Comparison of ENCODE assay signal across 16 cellular contexts in genomic region chr10:131215776-131216175, GRCh38.
DNase-seq lines count a peak whose midpoint lies in the region; ATAC-seq, FAIRE-seq and TF ChIP-seq lines count a peak whose summit lies in the region.
"Had no signal": no experiment of that assay in that cellular context is flagged by ENCODE, and none has a peak within 500 bp of the region (broad histone marks: within the 10 kb centered on the region; RNA-seq: fewer than 3 reads in every experiment).

No MANE protein-coding gene starts in this region.

- H3K36me3 ChIP-seq in BLaER1 (peaks cover 30% of the 10 kb centered on the region), kidney (ENCODE audit: control insufficient read depth in 1 of 2, insufficient read depth in 2 of 2, low read length in 2 of 2) (no peaks in the 10 kb centered on the region)
- H3K36me3 ChIP-seq in BLaER1 treated with 17β-estradiol and CSF1 and Interleukin-3, amounts not matched to agents 10 nM and 100 nM = 0 out of 22 replicates have a peak, but pooled peaks cover 0 to 9% (median 0%) of the 10 kb centered on the region in 11 experiments
- H3K36me3 ChIP-seq: BE2C had no signal

- no peak for TF ChIP-seq CTCF in kidney (IDR thresholded peaks at IDR 0.05; ENCODE audit: borderline replicate concordance, extremely low read depth, insufficient read depth)

- H3K4me3 ChIP-seq in BLaER1 (no peak overlapping the region), kidney (ENCODE audit: low read length in 2 of 2) (no peak overlapping the region)
- no peak overlapping the region for H3K4me3 ChIP-seq in BLaER1 treated with 17β-estradiol and CSF1 and Interleukin-3, amounts not matched to agents 10 nM and 100 nM
- H3K4me3 ChIP-seq: A549 had no signal

- POLR2A ChIA-PET in activated CD4-positive, alpha-beta memory T cell treated with anti-CD3 and anti-CD28 coated beads for 36 hours (lab: Charles Lee) = no interaction called here

- H3K27me3 ChIP-seq in BLaER1 = no peaks in the 10 kb centered on the region
- H3K27me3 ChIP-seq in BLaER1 treated with 17β-estradiol and CSF1 and Interleukin-3, amounts not matched to agents 10 nM and 100 nM = peaks cover 0 to under 1% (median 0%) of the 10 kb centered on the region in 11 experiments; a peak in 2 of 22 replicates
- H3K27me3 ChIP-seq: BE2C had no signal

- intact Hi-C loops in kidney (cut with DNase I) (no loop called here), sciatic nerve (cut with DNase I) (no loop called here)
- intact Hi-C loops in activated CD4-positive, alpha-beta memory T cell treated with anti-CD3 and anti-CD28 coated beads for 36 hours (cut with micrococcal nuclease) = no loop called here

- H3K4me3 Mint-ChIP-seq in activated T-helper 17 cell treated with anti-CD3 and anti-CD28 coated beads, Interleukin-2, amount 50 U/mL, for 72 hours = no peak overlapping the region
- H3K4me3 Mint-ChIP-seq in activated CD4-positive, alpha-beta memory T cell treated with anti-CD3 and anti-CD28 coated beads for 36 hours = no peak overlapping the region
- H3K4me3 Mint-ChIP-seq: CD4-positive, CD25-positive, alpha-beta regulatory T cell; HFFc6 had no signal

- no peaks in the 10 kb centered on the region for H3K4me1 Mint-ChIP-seq in activated T-helper 17 cell treated with anti-CD3 and anti-CD28 coated beads, Interleukin-2, amount 50 U/mL, for 72 hours
- no peaks in the 10 kb centered on the region for H3K4me1 Mint-ChIP-seq in activated CD4-positive, alpha-beta memory T cell treated with anti-CD3 and anti-CD28 coated beads for 36 hours (ENCODE audit: low read depth)
- H3K4me1 Mint-ChIP-seq: CD4-positive, CD25-positive, alpha-beta regulatory T cell had no signal

- peaks cover 100% of the 10 kb centered on the region for H3K4me1 ChIP-seq in BLaER1
- peaks cover 22 to 100% (median 100%) of the 10 kb centered on the region in 10 experiments for H3K4me1 ChIP-seq in BLaER1 treated with 17β-estradiol and CSF1 and Interleukin-3, amounts not matched to agents 10 nM and 100 nM
- H3K4me1 ChIP-seq in kidney (ENCODE audit: control insufficient read depth in 1 of 2, insufficient read depth in 1 of 2, low read depth in 1 of 2, low read length in 2 of 2) = no peaks in the 10 kb centered on the region
- H3K4me1 ChIP-seq: A549, BE2C had no signal

- H3K9ac ChIP-seq in BLaER1 = no peak overlapping the region
- H3K9ac ChIP-seq in BLaER1 treated with 17β-estradiol and CSF1 and Interleukin-3, amounts not matched to agents 10 nM and 100 nM = no peak overlapping the region
- no peak overlapping the region for H3K9ac ChIP-seq in kidney (ENCODE audit: low read length in 2 of 2)

- no peak overlapping the region for H3K27ac Mint-ChIP-seq in activated T-helper 17 cell treated with anti-CD3 and anti-CD28 coated beads, Interleukin-2, amount 50 U/mL, for 72 hours
- no peak overlapping the region for H3K27ac Mint-ChIP-seq in activated CD4-positive, alpha-beta memory T cell treated with anti-CD3 and anti-CD28 coated beads for 36 hours
- H3K27ac Mint-ChIP-seq: CD4-positive, CD25-positive, alpha-beta regulatory T cell; HFFc6 had no signal

- ATAC-seq in sciatic nerve = no peak
- no peak for ATAC-seq in activated T-helper 17 cell treated with anti-CD3 and anti-CD28 coated beads, Interleukin-2, amount 50 U/mL, for 72 hours (replicated peaks)
- ATAC-seq in HG03135 (IDR thresholded peaks at IDR 0.05; ENCODE audit: unreplicated experiment) = no peak
- ATAC-seq: A549, HepG2 had no signal

- CTCF ChIA-PET in activated CD4-positive, alpha-beta memory T cell treated with anti-CD3 and anti-CD28 coated beads for 36 hours (lab: Charles Lee) = no interaction called here

- FAIRE-seq in kidney (lab: Jason Lieb, UNC) = no peak
- FAIRE-seq: A549, HepG2, HTR-8/SVneo had no signal

- H4K20me1 ChIP-seq in BLaER1 = no peaks in the 10 kb centered on the region
- no peaks in the 10 kb centered on the region; a peak in 1 of 22 replicates for H4K20me1 ChIP-seq in BLaER1 treated with 17β-estradiol and CSF1 and Interleukin-3, amounts not matched to agents 10 nM and 100 nM

- peak; percentile 68 for DNase-seq in kidney
- peak; percentile 27 for DNase-seq in sciatic nerve (ENCODE audit: low spot score)
- DNase-seq in activated CD4-positive, alpha-beta memory T cell treated with anti-CD3 and anti-CD28 coated beads for 36 hours = no peak
- no peak for DNase-seq in activated CD4-positive, alpha-beta T cell treated with anti-CD3 and anti-CD28 coated beads, Interleukin-2, amount 50 U/mL, for 48 hours
- DNase-seq: BE2C; CD4-positive, CD25-positive, alpha-beta regulatory T cell; DMS53; HCEC 1CT; HFFc6 had no signal

- H3K27me3 Mint-ChIP-seq in activated T-helper 17 cell treated with anti-CD3 and anti-CD28 coated beads, Interleukin-2, amount 50 U/mL, for 72 hours = no peaks in the 10 kb centered on the region
- no peaks in the 10 kb centered on the region for H3K27me3 Mint-ChIP-seq in activated CD4-positive, alpha-beta memory T cell treated with anti-CD3 and anti-CD28 coated beads for 36 hours
- H3K27me3 Mint-ChIP-seq: CD4-positive, CD25-positive, alpha-beta regulatory T cell had no signal

- H3K4me2 ChIP-seq in BLaER1 = peak overlapping the region; percentile 95; the same call in 1 of the 2 replicates
- peak overlapping the region in 8 of 11 experiments; percentile 77 to 98 (median 94); a peak in 9 of 22 replicates for H3K4me2 ChIP-seq in BLaER1 treated with 17β-estradiol and CSF1 and Interleukin-3, amounts not matched to agents 10 nM and 100 nM
- H3K4me2 ChIP-seq: A549 had no signal

- H3K9me3 Mint-ChIP-seq in activated T-helper 17 cell treated with anti-CD3 and anti-CD28 coated beads, Interleukin-2, amount 50 U/mL, for 72 hours = no peaks in the 10 kb centered on the region
- no peaks in the 10 kb centered on the region for H3K9me3 Mint-ChIP-seq in activated CD4-positive, alpha-beta memory T cell treated with anti-CD3 and anti-CD28 coated beads for 36 hours
- H3K9me3 Mint-ChIP-seq: CD4-positive, CD25-positive, alpha-beta regulatory T cell had no signal

- H3K27ac ChIP-seq in BLaER1 (peak overlapping the region; percentile 76), kidney (ENCODE audit: low read depth in 2 of 2, low read length in 2 of 2) (no peak overlapping the region)
- H3K27ac ChIP-seq in BLaER1 treated with 17β-estradiol and CSF1 and Interleukin-3, amounts not matched to agents 10 nM and 100 nM = peak overlapping the region in 1 of 11 experiments; percentile 40; a peak in 1 of 22 replicates
- H3K27ac ChIP-seq: A549 had no signal

- H3K36me3 Mint-ChIP-seq in activated T-helper 17 cell treated with anti-CD3 and anti-CD28 coated beads, Interleukin-2, amount 50 U/mL, for 72 hours (ENCODE audit: low read depth) = no peaks in the 10 kb centered on the region
- no peaks in the 10 kb centered on the region for H3K36me3 Mint-ChIP-seq in activated CD4-positive, alpha-beta memory T cell treated with anti-CD3 and anti-CD28 coated beads for 36 hours
- H3K36me3 Mint-ChIP-seq: CD4-positive, CD25-positive, alpha-beta regulatory T cell had no signal

- H3K9me3 ChIP-seq in BLaER1 = no peaks in the 10 kb centered on the region
- H3K9me3 ChIP-seq in BLaER1 treated with 17β-estradiol and CSF1 and Interleukin-3, amounts not matched to agents 10 nM and 100 nM (replicated peaks in 1 of 11) = no peaks in the 10 kb centered on the region
- no peaks in the 10 kb centered on the region for H3K9me3 ChIP-seq in kidney (ENCODE audit: control insufficient read depth in 1 of 2, low read length in 2 of 2)
- H3K9me3 ChIP-seq: A549, BE2C had no signal

Comparison
In these comparisons a context has a peak if more than half of its experiments do, and no peak if none do; other contexts are left out.
1. DNase-seq: peak in kidney (single experiment) and sciatic nerve (single experiment); none in activated CD4-positive, alpha-beta memory T cell treated with anti-CD3 and anti-CD28 coated beads for 36 hours (single experiment) and activated CD4-positive, alpha-beta T cell treated with anti-CD3 and anti-CD28 coated beads, Interleukin-2, amount 50 U/mL, for 48 hours (0 of 2).